Comparison of ENCODE assay signal across 8 cellular contexts in the genomic region with DNA sequence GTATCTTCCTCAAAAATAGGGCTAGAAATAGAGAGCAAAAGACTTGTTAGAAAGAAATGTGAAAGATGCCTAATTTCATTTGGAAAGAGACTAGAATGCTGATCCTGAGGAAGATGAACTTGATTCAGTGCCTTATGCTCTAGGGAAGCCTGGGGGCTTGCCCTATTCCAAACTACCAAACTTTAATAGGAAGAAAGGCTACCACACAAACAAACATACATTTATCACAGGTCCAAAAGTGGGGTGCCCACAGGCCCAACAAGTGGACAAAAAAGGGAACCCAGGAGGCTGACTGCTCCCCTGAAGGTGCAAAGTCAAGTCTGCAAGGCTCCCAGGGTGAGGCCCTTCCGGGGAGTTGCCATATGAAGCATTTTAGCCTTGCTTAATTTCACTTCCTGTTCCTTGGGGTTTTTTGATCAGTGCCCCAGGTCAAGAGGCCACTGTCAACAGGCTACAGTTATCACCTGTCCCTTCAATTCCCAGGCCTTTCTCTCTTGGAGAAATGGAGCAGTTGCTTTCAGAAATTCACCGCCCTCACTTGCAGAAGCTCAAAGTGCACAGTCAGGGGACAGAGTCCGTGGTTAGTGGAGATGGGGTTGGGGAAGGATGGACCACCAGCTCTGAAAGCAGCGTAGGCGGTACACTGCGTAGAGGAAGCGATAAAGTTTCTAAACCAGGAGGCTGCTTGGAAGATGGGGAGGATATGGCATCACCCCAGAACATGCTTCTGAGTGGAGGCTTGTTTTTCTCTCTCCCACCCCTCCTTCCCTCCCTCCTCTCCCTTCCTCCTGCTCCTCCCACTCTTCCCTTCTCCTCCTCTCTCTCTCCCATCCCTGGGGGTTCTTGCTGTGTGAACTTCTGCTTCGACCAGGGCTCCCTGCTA. TPM values are rescaled to one million over a fixed set of nuclear protein-coding genes. Genes with fewer than 3 reads are reported as not detected.
DNase-seq lines count a peak whose midpoint lies in the region; ATAC-seq, FAIRE-seq and TF ChIP-seq lines count a peak whose summit lies in the region.

No MANE protein-coding gene starts in this region.

- TF ChIP-seq CTCF in H9 (conservative IDR thresholded peaks at IDR 0.05) = no peak
- TF ChIP-seq CTCF in foreskin keratinocyte (conservative IDR thresholded peaks at IDR 0.05) = no peak

- H3K56ac ChIP-seq in H9 (ENCODE audit: insufficient read length, low read depth, low read length) = no peak overlapping the region

- no peak overlapping the region for H3K18ac ChIP-seq in H9 (ENCODE audit: insufficient read length, low read depth, low read length)

- no peaks in the 10 kb centered on the region for H3K79me2 ChIP-seq in H9 (ENCODE audit: insufficient read depth, low read length)

- DNase-seq in CD8-positive, alpha-beta memory T cell = peak in 1 of 5 donors; percentile 1
- peak; percentile 49 for DNase-seq in activated CD4-positive, alpha-beta memory T cell treated with anti-CD3 and anti-CD28 coated beads, Interleukin-2, amount 10 ng/mL, durations not matched to agents 7 days and 5 days
- DNase-seq in small intestine (peak; percentile 70), H9 (no peak), foreskin keratinocyte (no peak)
- no peak for DNase-seq in activated CD8-positive, alpha-beta memory T cell treated with anti-CD3 and anti-CD28 coated beads, Interleukin-2, amount 50 U/mL, for 4 hours

- H3K23me2 ChIP-seq in H9 (ENCODE audit: insufficient read length, low read depth, low read length, poor library complexity, severe bottlenecking) = no peaks in the 10 kb centered on the region

- H3K9me3 Mint-ChIP-seq in CD8-positive, alpha-beta memory T cell = peaks cover 0 to 2% (median 0%) of the 10 kb centered on the region in 5 donors
- H3K9me3 Mint-ChIP-seq in activated CD4-positive, alpha-beta memory T cell treated with anti-CD3 and anti-CD28 coated beads, Interleukin-2, amount 10 ng/mL, durations not matched to agents 7 days and 5 days = no peaks in the 10 kb centered on the region
- no peaks in the 10 kb centered on the region for H3K9me3 Mint-ChIP-seq in H9

- no peaks in the 10 kb centered on the region for H3K27me3 Mint-ChIP-seq in CD8-positive, alpha-beta memory T cell
- no peaks in the 10 kb centered on the region for H3K27me3 Mint-ChIP-seq in activated CD4-positive, alpha-beta memory T cell treated with anti-CD3 and anti-CD28 coated beads, Interleukin-2, amount 10 ng/mL, durations not matched to agents 7 days and 5 days
- no peaks in the 10 kb centered on the region for H3K27me3 Mint-ChIP-seq in H9 (ENCODE audit: low read depth)

- H3K27ac Mint-ChIP-seq in CD8-positive, alpha-beta memory T cell = peak overlapping the region; percentile 34 to 93 (median 80)
- peak overlapping the region; percentile 79 for H3K27ac Mint-ChIP-seq in activated CD4-positive, alpha-beta memory T cell treated with anti-CD3 and anti-CD28 coated beads, Interleukin-2, amount 10 ng/mL, durations not matched to agents 7 days and 5 days
- peak overlapping the region in 1 of 3 experiments; percentile 45; a peak in 1 of 7 replicates for H3K27ac Mint-ChIP-seq in H9

- peak overlapping the region; percentile 30 for H3K27ac ChIP-seq in CD8-positive, alpha-beta memory T cell (ENCODE audit: low read depth, low read length)
- H3K27ac ChIP-seq in small intestine (ENCODE audit: low read depth in 1 of 2, low read length in 1 of 2) (peak overlapping the region in 1 of 2 donors; percentile 45), H9 (ENCODE audit: insufficient read length, low read depth, low read length) (no peak overlapping the region), foreskin keratinocyte (no peak overlapping the region)

- no peak overlapping the region for H2BK15ac ChIP-seq in H9 (ENCODE audit: low read depth, low read length)

- H3K4me3 ChIP-seq in CD8-positive, alpha-beta memory T cell (ENCODE audit: low read length) = no peak overlapping the region
- H3K4me3 ChIP-seq in small intestine (ENCODE audit: low read depth in 1 of 2, low read length in 2 of 2) = no peak overlapping the region

- 26 to 45% (median 44%) methylated on average over 8 of the region's 8 CpGs for WGBS in small intestine, 3 donors
- WGBS in H9 (ENCODE audit: extremely low coverage, insufficient read length, low lambda C conversion rate) = no CpG with 5 or more reads among the region's 8 CpGs

- no peak overlapping the region for H2BK120ac ChIP-seq in H9 (ENCODE audit: low read depth, low read length, poor library complexity, severe bottlenecking)

- H2AFZ ChIP-seq in H9 (ENCODE audit: low read length) = no peak overlapping the region

- H2BK5ac ChIP-seq in H9 (ENCODE audit: insufficient read length, low read length) = no peak overlapping the region

- no peak overlapping the region for H3K14ac ChIP-seq in H9 (ENCODE audit: insufficient read depth, low read length)

- POLR2A ChIA-PET in CD8-positive, alpha-beta memory T cell (lab: Charles Lee) = interaction anchor here (1.1 kb wide), 2 partner anchors 107 to 157 kb away, joined by 3 to 4 read pairs; no protein-coding TSS in a partner anchor
- POLR2A ChIA-PET in activated CD4-positive, alpha-beta memory T cell treated with anti-CD3 and anti-CD28 coated beads, Interleukin-2, amount 10 ng/mL, durations not matched to agents 7 days and 5 days (lab: Charles Lee) = interaction anchor here (1.9 to 4.2 kb wide), 2 partner anchors 36 to 107 kb away, joined by 14 to 32 read pairs; partner anchors contain the start of genes FBXW7 and TMEM154

- H3K27me3 ChIP-seq in CD8-positive, alpha-beta memory T cell (ENCODE audit: insufficient read depth, low read length, poor library complexity, severe bottlenecking) = no peaks in the 10 kb centered on the region
- H3K27me3 ChIP-seq in small intestine (ENCODE audit: control insufficient read depth in 2 of 2, insufficient read depth in 2 of 2, low read length in 2 of 2) (no peaks in the 10 kb centered on the region), H9 (ENCODE audit: insufficient read depth, low read length) (no peaks in the 10 kb centered on the region), foreskin keratinocyte (no peaks in the 10 kb centered on the region)

- no peak overlapping the region for H3K4me2 ChIP-seq in H9 (ENCODE audit: insufficient read depth, insufficient read length, low read length)

- no peak overlapping the region for H3K4ac ChIP-seq in H9 (ENCODE audit: low read depth, low read length)

- H3K36me3 Mint-ChIP-seq in CD8-positive, alpha-beta memory T cell = peaks cover 0 to 48% (median 17%) of the 10 kb centered on the region in 3 donors
- H3K36me3 Mint-ChIP-seq in activated CD4-positive, alpha-beta memory T cell treated with anti-CD3 and anti-CD28 coated beads, Interleukin-2, amount 10 ng/mL, durations not matched to agents 7 days and 5 days (ENCODE audit: low read depth) = peaks cover 52% of the 10 kb centered on the region
- H3K36me3 Mint-ChIP-seq in H9 (ENCODE audit: insufficient read depth in 1 of 3, low read depth in 3 of 3) = no peaks in the 10 kb centered on the region; a peak in 1 of 7 replicates

- CTCF ChIA-PET in CD8-positive, alpha-beta memory T cell (lab: Charles Lee) = interaction anchor here (1.0 to 11.6 kb wide), 4 partner anchors 36 to 189 kb away, joined by 4 to 172 read pairs (median 4); partner anchors contain the start of genes FBXW7 and TMEM154
- CTCF ChIA-PET in activated CD4-positive, alpha-beta memory T cell treated with anti-CD3 and anti-CD28 coated beads, Interleukin-2, amount 10 ng/mL, durations not matched to agents 7 days and 5 days (lab: Charles Lee) = interaction anchor here (0.7 to 10.5 kb wide), 9 partner anchors 12 to 235 kb away, joined by 3 to 155 read pairs (median 3); partner anchors contain the start of genes FBXW7 and TMEM154

- H3K23ac ChIP-seq in H9 (ENCODE audit: insufficient read length, low read depth, low read length) = no peak overlapping the region

- peak; percentile 91 for ATAC-seq in GM19328 (IDR thresholded peaks at IDR 0.05; ENCODE audit: unreplicated experiment)
- peak; percentile 91 for ATAC-seq in HG03175 (IDR thresholded peaks at IDR 0.05; ENCODE audit: unreplicated experiment)
- no peak for ATAC-seq in foreskin keratinocyte

- H2BK20ac ChIP-seq in H9 (ENCODE audit: low read depth, low read length, poor library complexity, severe bottlenecking) = no peak overlapping the region

- no peaks in the 10 kb centered on the region for H3K79me1 ChIP-seq in H9 (ENCODE audit: insufficient read depth, low read depth, low read length, poor library complexity, severe bottlenecking)

- peaks cover 18 to 27% (median 26%) of the 10 kb centered on the region in 3 donors for H3K4me1 Mint-ChIP-seq in CD8-positive, alpha-beta memory T cell
- peaks cover 55% of the 10 kb centered on the region for H3K4me1 Mint-ChIP-seq in activated CD4-positive, alpha-beta memory T cell treated with anti-CD3 and anti-CD28 coated beads, Interleukin-2, amount 10 ng/mL, durations not matched to agents 7 days and 5 days
- peaks cover 37 to 38% of the 10 kb centered on the region in 2 experiments for H3K4me1 Mint-ChIP-seq in H9

- H3K9ac ChIP-seq in H9 (ENCODE audit: extremely low read depth, insufficient read length, low read length) = no peak overlapping the region

- H2AK5ac ChIP-seq in H9 (ENCODE audit: insufficient read length, low read length) = no peak overlapping the region

- no peaks in the 10 kb centered on the region for H3K36me3 ChIP-seq in CD8-positive, alpha-beta memory T cell (ENCODE audit: insufficient read depth, low read length)
- H3K36me3 ChIP-seq in small intestine (ENCODE audit: control insufficient read depth in 2 of 2, insufficient read depth in 2 of 2, low read length in 2 of 2) = no peaks in the 10 kb centered on the region

- no peak overlapping the region for H4K5ac ChIP-seq in H9 (ENCODE audit: insufficient read length, low read depth, low read length)

- no peak overlapping the region for H4K8ac ChIP-seq in H9 (replicated peaks; ENCODE audit: insufficient read length, low read depth, low read length)

- H2BK12ac ChIP-seq in H9 (ENCODE audit: insufficient read length, low read depth, low read length) = no peak overlapping the region

- H3T11ph ChIP-seq in H9 (ENCODE audit: low read length) = no peak overlapping the region

- H3K9me3 ChIP-seq in CD8-positive, alpha-beta memory T cell (ENCODE audit: low read length) = no peaks in the 10 kb centered on the region
- H3K9me3 ChIP-seq in small intestine (ENCODE audit: control insufficient read depth, low read depth) (no peaks in the 10 kb centered on the region), H9 (ENCODE audit: control insufficient read depth, low read depth, low read length) (no peaks in the 10 kb centered on the region)

- FAIRE-seq in small intestine (lab: Jason Lieb, UNC) = no peak

- H3K4me1 ChIP-seq in CD8-positive, alpha-beta memory T cell (ENCODE audit: insufficient read depth, low read length) = peaks cover 9% of the 10 kb centered on the region
- H3K4me1 ChIP-seq in small intestine (ENCODE audit: control insufficient read depth in 2 of 2, insufficient read depth in 1 of 2, low read depth in 1 of 2, low read length in 1 of 2) = no peaks in the 10 kb centered on the region
- peaks cover 3% of the 10 kb centered on the region; the same call in 1 of the 2 replicates for H3K4me1 ChIP-seq in H9 (ENCODE audit: insufficient read depth, low read length)
- no peaks in the 10 kb centered on the region for H3K4me1 ChIP-seq in foreskin keratinocyte

- H4K20me1 ChIP-seq in H9 (ENCODE audit: control insufficient read depth, insufficient read depth, insufficient read length) = no peaks in the 10 kb centered on the region

- no peak overlapping the region for H4K91ac ChIP-seq in H9 (ENCODE audit: insufficient read length, low read depth, low read length)

- H3K4me3 Mint-ChIP-seq in CD8-positive, alpha-beta memory T cell = peak overlapping the region in 3 of 7 donors; percentile 0 to 29 (median 5)
- H3K4me3 Mint-ChIP-seq in activated CD4-positive, alpha-beta memory T cell treated with anti-CD3 and anti-CD28 coated beads, Interleukin-2, amount 10 ng/mL, durations not matched to agents 7 days and 5 days = peak overlapping the region; percentile 28
- H3K4me3 Mint-ChIP-seq in H9 = no peak overlapping the region

RNA-seq across cellular contexts. Expression of gene TMEM154, which starts 36.4 kb away (rescaled TPM):
- 10 to 100 TPM; 11.5 to 12.5 TPM for total RNA-seq in CD8-positive, alpha-beta memory T cell
- 35.1 TPM for polyA plus RNA-seq in CD8-positive, alpha-beta memory T cell
- total RNA-seq in activated CD4-positive, alpha-beta memory T cell treated with anti-CD3 and anti-CD28 coated beads, Interleukin-2, amount 10 ng/mL, durations not matched to agents 7 days and 5 days = 10 to 100 TPM; 47.1 to 50.0 TPM
- 1 to 10 TPM in 1 of 3 donors, under 1 TPM in 2; under 0.01 to 3.8 (median 0.95) TPM for polyA plus RNA-seq in small intestine
- total RNA-seq in H9 (2021) = 0.77 and 1.7 TPM in 2 replicates
- 102 and 118 TPM in 2 replicates for total RNA-seq in foreskin keratinocyte
- 12.8 and 13.3 TPM in 2 replicates for polyA plus RNA-seq in foreskin keratinocyte

Comparison
In these comparisons a context has a peak if more than half of its experiments do, and no peak if none do; other contexts are left out.
1. DNase-seq: peak in activated CD4-positive, alpha-beta memory T cell treated with anti-CD3 and anti-CD28 coated beads, Interleukin-2, amount 10 ng/mL, durations not matched to agents 7 days and 5 days (single experiment) and small intestine (single experiment); none in H9 (single experiment), foreskin keratinocyte (0 of 2) and activated CD8-positive, alpha-beta memory T cell treated with anti-CD3 and anti-CD28 coated beads, Interleukin-2, amount 50 U/mL, for 4 hours (single experiment).